ENCODE assay signal across 24 cellular contexts in the genomic region with DNA sequence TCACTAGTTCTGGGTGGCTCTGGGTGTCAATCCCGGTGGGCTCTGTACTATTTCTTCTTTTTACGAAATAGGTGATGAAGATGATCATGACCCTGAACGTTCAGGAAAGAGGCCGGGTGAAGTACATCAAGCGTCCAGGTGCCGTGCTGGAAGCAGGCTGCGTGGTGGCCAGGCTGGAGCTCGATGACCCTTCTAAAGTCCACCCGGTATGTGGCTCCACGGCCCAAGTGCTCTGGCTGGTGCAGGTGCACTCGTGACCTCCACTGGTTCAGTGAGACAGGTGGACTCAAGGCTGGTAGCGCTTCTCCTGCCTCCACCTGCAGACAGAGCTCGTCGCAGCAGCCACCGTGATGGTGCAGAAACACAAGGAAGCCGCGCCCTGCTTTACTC.
"Had no signal": no experiment of that assay in that cellular context is flagged by ENCODE, and none has a peak within 500 bp of the region (broad histone marks: within the 10 kb centered on the region; RNA-seq: fewer than 3 reads in every experiment).

No MANE protein-coding gene starts in this region.

- DNase-seq: activated CD4-positive, alpha-beta T cell treated with anti-CD3 and anti-CD28 coated beads for 1 hour; activated CD4-positive, alpha-beta T cell treated with anti-CD3 and anti-CD28 coated beads, Interleukin-2, amount 10 ng/mL, durations not matched to agents 24 days and 14 days; activated CD4-positive, alpha-beta T cell treated with anti-CD3 and anti-CD28 coated beads, Interleukin-2, amount 50 U/mL, for 48 hours; activated CD8-positive, alpha-beta memory T cell treated with anti-CD3 and anti-CD28 coated beads for 24 hours; activated effector memory CD4-positive, alpha-beta T cell treated with anti-CD3 and anti-CD28 coated beads, Interleukin-2, amount 50 U/mL, for 16 hours; activated naive CD4-positive, alpha-beta T cell treated with anti-CD3 and anti-CD28 coated beads for 36 hours; activated T-cell treated with anti-CD3 and anti-CD28 coated beads, Interleukin-2, amount 50 U/mL, for 4 hours; amygdala; Kasumi-1; KBM-7; NCI-H146; NCI-H187 treated with DMSO at 0.1 percent for 48 hours; NCI-H2081 treated with DMSO at 0.1 percent for 48 hours; NCI-H345; NCI-H510A; NCI-H526 treated with DMSO at 0.1 percent for 48 hours; NCI-H82; Peyer's patch; SHP77 treated with DMSO at 0.1 percent for 48 hours; T-helper 17 cell; T-helper 9 cell had no signal

- H3K4me1 Mint-ChIP-seq: activated CD4-positive, alpha-beta T cell treated with anti-CD3 and anti-CD28 coated beads, Interleukin-2, amount 10 ng/mL, durations not matched to agents 24 days and 14 days; brain had no signal

- H3K27ac ChIP-seq: Peyer's patch had no signal

- H3K4me3 ChIP-seq: Peyer's patch had no signal

- H3K27me3 Mint-ChIP-seq: activated CD4-positive, alpha-beta T cell treated with anti-CD3 and anti-CD28 coated beads, Interleukin-2, amount 10 ng/mL, durations not matched to agents 24 days and 14 days; activated naive CD8-positive, alpha-beta T cell; brain; T-helper 17 cell had no signal

- ATAC-seq: activated T-cell treated with anti-CD3 and anti-CD28 coated beads, Interleukin-2, amount 50 U/mL, for 4 hours; T-helper 17 cell; WTC11 had no signal

- H3K27ac Mint-ChIP-seq: activated CD4-positive, alpha-beta T cell treated with anti-CD3 and anti-CD28 coated beads, Interleukin-2, amount 10 ng/mL, durations not matched to agents 24 days and 14 days; activated naive CD4-positive, alpha-beta T cell treated with anti-CD3 and anti-CD28 coated beads for 36 hours; activated naive CD8-positive, alpha-beta T cell; T-helper 17 cell; WTC11 had no signal

- H3K4me3 Mint-ChIP-seq: activated CD4-positive, alpha-beta T cell treated with anti-CD3 and anti-CD28 coated beads, Interleukin-2, amount 10 ng/mL, durations not matched to agents 24 days and 14 days; activated naive CD4-positive, alpha-beta T cell treated with anti-CD3 and anti-CD28 coated beads for 36 hours; activated naive CD8-positive, alpha-beta T cell; activated T-cell treated with anti-CD3 and anti-CD28 coated beads, Interleukin-2, amount 50 U/mL, for 4 hours; brain; T-helper 17 cell; WTC11 had no signal

- H3K27me3 ChIP-seq: Peyer's patch had no signal

- H3K9me3 ChIP-seq: Peyer's patch had no signal

- H3K9me3 Mint-ChIP-seq: activated CD4-positive, alpha-beta T cell treated with anti-CD3 and anti-CD28 coated beads, Interleukin-2, amount 10 ng/mL, durations not matched to agents 24 days and 14 days; activated naive CD4-positive, alpha-beta T cell treated with anti-CD3 and anti-CD28 coated beads for 36 hours; activated T-cell treated with anti-CD3 and anti-CD28 coated beads, Interleukin-2, amount 50 U/mL, for 4 hours; brain; WTC11 had no signal
